ENCODE assay signal across 8 cellular contexts in genomic region chr7:65037740-65038678, GRCh38. TPM values are rescaled to one million over a fixed set of nuclear protein-coding genes. Genes with fewer than 3 reads are reported as not detected.
DNase-seq lines count a peak whose midpoint lies in the region; ATAC-seq and TF ChIP-seq lines count a peak whose summit lies in the region.

No MANE protein-coding gene starts in this region.

- peak overlapping the region; percentile 70 for H3K4me3 ChIP-seq in lower lobe of right lung

- POLR2A ChIA-PET in CD4-positive, alpha-beta T cell (lab: Charles Lee), result interaction anchor here (0.5 to 5.1 kb wide), 8 partner anchors 32 to 1112 kb away, joined by 3 to 61 read pairs (median 4); partner anchors contain the start of genes ERV3-1, ZNF107, ZNF273 and ZNF92

- H3K27me3 Mint-ChIP-seq in CD4-positive, alpha-beta T cell, result no peaks in the 10 kb centered on the region

- H3K4me3 Mint-ChIP-seq in CD4-positive, alpha-beta T cell, result peak overlapping the region; percentile 86

- peak overlapping the region; percentile 56 for H3K27ac ChIP-seq in CD4-positive, alpha-beta T cell (ENCODE audit: low read depth, low read length)
- H3K27ac ChIP-seq in lower lobe of right lung, result peak overlapping the region; percentile 80

- peaks cover 28% of the 10 kb centered on the region for H3K4me1 ChIP-seq in lower lobe of right lung

- CTCF ChIA-PET in CD4-positive, alpha-beta T cell (lab: Charles Lee), result interaction anchor here (2.3 kb wide), 1 partner anchor 32 kb away, joined by 8 read pairs; the partner anchor contains the start of gene ERV3-1

- intact Hi-C loops in CD4-positive, alpha-beta T cell (cut with DNase I, micrococcal nuclease), result loop anchor here (2.0 to 10.0 kb wide), 7 partner anchors 31 to 1704 kb away; partner anchors contain the start of genes ERV3-1 (in 2 of the 2), RABGEF1 (in 1 of the 2), ZNF138 (in 1 of the 2) and ZNF273 (in 1 of the 2)
- intact Hi-C loops in lower lobe of right lung (cut with DNase I), result no loop called here

- no peaks in the 10 kb centered on the region for H3K36me3 ChIP-seq in lower lobe of right lung

- no peaks in the 10 kb centered on the region for H3K9me3 Mint-ChIP-seq in CD4-positive, alpha-beta T cell

- ATAC-seq in CD4-positive, alpha-beta T cell (ENCODE audit: poor library complexity), result peak; percentile 87
- ATAC-seq in GM19397 (IDR thresholded peaks at IDR 0.05; ENCODE audit: unreplicated experiment), result peak; percentile 87
- ATAC-seq in HG03558 (IDR thresholded peaks at IDR 0.05; ENCODE audit: extremely low read depth, unreplicated experiment), result peak; percentile 58
- peak; percentile 95 to 98 for ATAC-seq in lower lobe of right lung

- H3K27me3 ChIP-seq in CD4-positive, alpha-beta T cell (ENCODE audit: control insufficient read depth, insufficient read depth, low read length), result no peaks in the 10 kb centered on the region
- H3K27me3 ChIP-seq in lower lobe of right lung (ENCODE audit: low read depth), result no peaks in the 10 kb centered on the region

- DNase-seq in CD4-positive, alpha-beta T cell, result peak; percentile 88 to 97 (median 92)
- peak; percentile 95 for DNase-seq in NCI-H748 (lab: John Stamatoyannopoulos, UW; ENCODE audit: unreplicated experiment)
- DNase-seq in activated CD4-positive, alpha-beta T cell treated with anti-CD3 and anti-CD28 coated beads, Interleukin-2, amount 50 U/mL, for 4 hours, result peak; percentile 90 to 92
- DNase-seq in dermis microvascular lymphatic vessel endothelial cell (ENCODE audit: low read depth in 2 of 2), result peak; percentile 73 to 94
- peak; percentile 94 for DNase-seq in lower lobe of right lung
- peak; percentile 81 to 90 (median 85) for DNase-seq in stimulated activated CD4-positive, alpha-beta T cell treated with anti-CD3 and anti-CD28 coated beads, TNF-alpha, amount 100 ng/mL, for 24 hours (ENCODE audit: low read depth in 3 of 3)

- H3K9me3 ChIP-seq in CD4-positive, alpha-beta T cell (ENCODE audit: control insufficient read depth, low read length), result no peaks in the 10 kb centered on the region
- H3K9me3 ChIP-seq in lower lobe of right lung, result no peaks in the 10 kb centered on the region

- no peak for TF ChIP-seq CTCF in CD4-positive, alpha-beta T cell (IDR thresholded peaks at IDR 0.05)
- no peak for TF ChIP-seq CTCF in lower lobe of right lung (IDR thresholded peaks at IDR 0.05)

- H3K4me1 Mint-ChIP-seq in CD4-positive, alpha-beta T cell (ENCODE audit: low read depth), result peaks cover 17% of the 10 kb centered on the region

- peak overlapping the region; percentile 57 for H3K27ac Mint-ChIP-seq in CD4-positive, alpha-beta T cell

- H3K36me3 Mint-ChIP-seq in CD4-positive, alpha-beta T cell (ENCODE audit: low read depth), result no peaks in the 10 kb centered on the region

RNA-seq across cellular contexts. Expression of gene ERV3-1, which starts 31.5 kb away (rescaled TPM):
- total RNA-seq in CD4-positive, alpha-beta T cell, result 10 to 100 TPM; 16.6 to 17.2 TPM
- total RNA-seq in dermis microvascular lymphatic vessel endothelial cell (2.3 and 4.6 TPM in 2 replicates), lower lobe of right lung (32.0 TPM)

RNA-seq across cellular contexts. Expression of gene ZNF117, which starts 47.2 kb away (rescaled TPM):
- total RNA-seq in CD4-positive, alpha-beta T cell, result 1 to 10 TPM; 1.9 to 2.2 TPM
- total RNA-seq in dermis microvascular lymphatic vessel endothelial cell (1.2 and 2.4 TPM in 2 replicates), lower lobe of right lung (22.0 TPM)

Comparison
In these comparisons a context has a peak if more than half of its experiments do, and no peak if none do; other contexts are left out.
1. Peak in every context shown above with its lines: DNase-seq, ATAC-seq, H3K4me3 ChIP-seq and H3K27ac ChIP-seq.